Comparison of ENCODE assay signal across 8 cellular contexts in the genomic region with DNA sequence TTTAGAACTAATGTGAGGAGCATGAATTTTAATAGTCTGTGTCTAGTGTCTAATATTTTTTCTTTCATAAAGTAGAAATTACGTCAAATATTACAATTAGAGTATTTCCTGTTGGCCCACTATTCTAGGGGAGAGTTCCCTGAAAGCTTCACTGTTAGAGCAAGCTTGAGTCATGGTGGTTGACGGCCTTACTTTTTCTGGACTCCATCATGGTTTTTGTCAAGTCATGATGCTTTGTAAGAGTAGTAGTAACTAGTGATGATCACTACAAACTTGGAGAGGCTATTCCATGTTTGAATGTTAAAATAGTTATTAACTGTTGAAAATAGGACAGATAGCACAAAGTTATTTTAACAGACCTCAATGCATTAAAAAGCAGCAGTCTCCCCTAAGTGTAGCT. TPM values are rescaled to one million over a fixed set of nuclear protein-coding genes. Genes with fewer than 3 reads are reported as not detected.
DNase-seq lines count a peak whose midpoint lies in the region; ATAC-seq, FAIRE-seq and TF ChIP-seq lines count a peak whose summit lies in the region.

No MANE protein-coding gene starts in this region.

- peak overlapping the region; percentile 97 for H3K4me3 ChIP-seq in HUES64 (ENCODE audit: low read length)
- H3K4me3 ChIP-seq in K562 = peak overlapping the region; percentile 99

- POLR2A ChIA-PET in K562 (lab: Yijun Ruan, JAX) = interaction anchor here (0.5 to 1.6 kb wide), 4 partner anchors 16 to 414 kb away, joined by 3 to 5 read pairs (median 4); no protein-coding TSS in a partner anchor

- peaks cover 8% of the 10 kb centered on the region; the same call in 1 of the 2 replicates for H4K20me1 ChIP-seq in K562 (replicated peaks; ENCODE audit: control insufficient read depth, insufficient read depth, low read length)

- CTCF ChIA-PET in K562 (lab: Yijun Ruan, JAX; ENCODE audit: low intra/inter-chr PET ratio) = no interaction called here

- no peak for TF ChIP-seq RAD21 in K562 (CRISPR knock-in tag; conservative IDR thresholded peaks at IDR 0.05 in 1 of 2, IDR thresholded peaks at IDR 0.05 in 1 of 2)

- H3K9ac ChIP-seq in HUES64 (ENCODE audit: low read depth, low read length) = peak overlapping the region; percentile 14; the same call in 1 of the 2 replicates
- H3K9ac ChIP-seq in K562 (ENCODE audit: insufficient read depth in 1 of 2, low read depth in 2 of 2, low read length in 2 of 2) = peak overlapping the region in 1 of 2 experiments; percentile 99; a peak in 2 of 4 replicates

- peaks cover 10% of the 10 kb centered on the region for H3K27me3 ChIP-seq in HUES64 (ENCODE audit: insufficient read depth, low read length)
- H3K27me3 ChIP-seq in K562 (ENCODE audit: control insufficient read depth in 2 of 2, insufficient read depth in 2 of 2, low read length in 2 of 2) = no peaks in the 10 kb centered on the region

- H3K4me2 ChIP-seq in K562 (ENCODE audit: insufficient read depth, low read length) = peak overlapping the region; percentile 94

- H3K9me3 Mint-ChIP-seq in CD14-positive monocyte = peaks cover 0 to 5% (median 0%) of the 10 kb centered on the region in 7 donors
- H3K9me3 Mint-ChIP-seq in mesothelial cell of epicardium = peaks cover 3% of the 10 kb centered on the region

- peaks cover 49% of the 10 kb centered on the region for H3K36me3 ChIP-seq in HUES64 (ENCODE audit: insufficient read depth, low read length)
- H3K36me3 ChIP-seq in K562 (ENCODE audit: control insufficient read depth, insufficient read depth, low read length) = peaks cover 60% of the 10 kb centered on the region

- no TSS peak for BruUV-seq in K562 (replicated peaks; lab: Mats Ljungman, UMichigan)

- H3K9me3 ChIP-seq in HUES64 (ENCODE audit: insufficient read depth, low read depth, low read length) (no peaks in the 10 kb centered on the region), K562 (replicated peaks; ENCODE audit: control insufficient read depth, insufficient read depth, low read depth, low read length) (no peaks in the 10 kb centered on the region)

- TF ChIP-seq CTCF in CD14-positive monocyte (IDR thresholded peaks at IDR 0.05) = no peak
- TF ChIP-seq CTCF in K562 (IDR thresholded peaks at IDR 0.05 in 2 of 3, conservative IDR thresholded peaks at IDR 0.05 in 1 of 3; ENCODE audit: insufficient read depth in 2 of 3, low read depth in 1 of 3, low read length in 3 of 3) = no peak
- no peak for TF ChIP-seq CTCF in mesothelial cell of epicardium (IDR thresholded peaks at IDR 0.05; ENCODE audit: unreplicated experiment)

- in situ Hi-C loops in K562 (cut with MboI) = no loop called here

- no peaks in the 10 kb centered on the region for H3K9me1 ChIP-seq in K562 (ENCODE audit: control insufficient read depth, insufficient read depth, low read length)

- no peak overlapping the region for H2AFZ ChIP-seq in K562 (ENCODE audit: low read depth, low read length)

- DNase-seq in CD14-positive monocyte (ENCODE audit: low spot score) (no peak), K562 (ENCODE audit: extremely low read depth in 1 of 4, low spot score in 3 of 4) (peak in 2 of 4 experiments; percentile 58 to 68), mesothelial cell of epicardium (ENCODE audit: low spot score in 2 of 2, unreplicated experiment in 2 of 2) (no peak), HUDEP-2 (lab: John Stamatoyannopoulos, UW; ENCODE audit: unreplicated experiment in 76 of 76) (no peak), cerebellar cortex (ENCODE audit: low spot score) (no peak), mesenteric fat pad (ENCODE audit: low spot score) (no peak)

- H3K4me1 ChIP-seq in HUES64 (ENCODE audit: insufficient read depth, low read length) (peaks cover 9% of the 10 kb centered on the region; the same call in 1 of the 2 replicates), K562 (replicated peaks in 1 of 2; ENCODE audit: control insufficient read depth in 2 of 2, insufficient read depth in 2 of 2, low read length in 2 of 2) (peaks cover 11 to 17% of the 10 kb centered on the region in 2 experiments; a peak in 4 of 5 replicates)

- FAIRE-seq in K562 (lab: Jason Lieb, UNC) = peak; percentile 66

- intact Hi-C loops in CD14-positive monocyte (cut with micrococcal nuclease) = loop anchor here in 1 of 2 donors (10.0 kb wide), 1 partner anchor 181 kb away; a partner anchor contains a TSS
- intact Hi-C loops in K562 (cut with micrococcal nuclease) = loop anchor here (2.0 to 10.0 kb wide), 2 partner anchors 71 to 103 kb away; a partner anchor contains a TSS

- peaks cover 24% of the 10 kb centered on the region for H3K4me1 Mint-ChIP-seq in CD14-positive monocyte
- peaks cover 22% of the 10 kb centered on the region for H3K4me1 Mint-ChIP-seq in mesothelial cell of epicardium

- H3K4me3 Mint-ChIP-seq in CD14-positive monocyte = peak overlapping the region; percentile 91 to 93
- peak overlapping the region; percentile 92 for H3K4me3 Mint-ChIP-seq in mesothelial cell of epicardium

- no peak for TF ChIP-seq POLR2A in K562 (conservative IDR thresholded peaks at IDR 0.05)

- H3K27ac Mint-ChIP-seq in CD14-positive monocyte = peak overlapping the region in 4 of 7 donors; percentile 14 to 93 (median 89)
- H3K27ac Mint-ChIP-seq in mesothelial cell of epicardium = peak overlapping the region; percentile 96

- peak; percentile 20; the same call in 2 of the 3 replicates for ATAC-seq in K562
- no peak for ATAC-seq in esophagus mucosa

- peaks cover 66% of the 10 kb centered on the region for H3K79me2 ChIP-seq in K562 (ENCODE audit: control insufficient read depth, insufficient read depth, low read length)

- 84% methylated on average over 1 of the region's 2 CpGs for WGBS in HUES64
- 4% methylated on average over 2 of the region's 2 CpGs for WGBS in K562 (ENCODE audit: insufficient coverage, low coverage, missing lambda C conversion rate)

- TF ChIP-seq EP300 in K562 (IDR thresholded peaks at IDR 0.05; ENCODE audit: low read length) = no peak; the same call in 1 of the 2 replicates

- peaks cover 10 to 16% (median 14%) of the 10 kb centered on the region in 3 donors for H3K27me3 Mint-ChIP-seq in CD14-positive monocyte (ENCODE audit: low read depth in 3 of 3)
- H3K27me3 Mint-ChIP-seq in mesothelial cell of epicardium (ENCODE audit: low read depth) = peaks cover 19% of the 10 kb centered on the region

- H3K27ac ChIP-seq in HUES64 (ENCODE audit: low read depth, low read length) (no peak overlapping the region), K562 (ENCODE audit: extremely low read depth, low read depth, low read length) (peak overlapping the region; percentile 95)

- H3K36me3 Mint-ChIP-seq in CD14-positive monocyte (peaks cover 38 to 45% of the 10 kb centered on the region in 2 donors), mesothelial cell of epicardium (peaks cover 14% of the 10 kb centered on the region)

TF ChIP-seq in K562, 482 proteins besides CTCF, POLR2A, EP300 and RAD21 (continues in another document):
- TF ChIP-seq ZNF57 (CRISPR knock-in tag; IDR thresholded peaks at IDR 0.05) (no peak), CHCHD3 (CRISPR knock-in tag; IDR thresholded peaks at IDR 0.05) (no peak), SRSF1 (IDR thresholded peaks at IDR 0.05; ENCODE audit: low read depth, low read length) (no peak), MAFG (tag; conservative IDR thresholded peaks at IDR 0.05) (peak; percentile 96)

RNA-seq across cellular contexts. Expression of a gene that starts 1.7 kb away (rescaled TPM):
- 100 to 1,000 TPM in 1 of 2 donors, 10 to 100 TPM in 1; 91.8 to 112 TPM for polyA plus RNA-seq in CD14-positive monocyte
- 130 TPM for polyA plus RNA-seq in HUES64 (2013, experiment 1 of 2)
- polyA plus RNA-seq in HUES64 (2013, experiment 2 of 2) = 107 TPM
- 182 and 249 TPM in 2 replicates for total RNA-seq in K562 (2011; cell fraction: chromatin; rRNA removed; ENCODE audit: low replicate concordance)
- total RNA-seq in K562 (2011; cell fraction: nucleolus; rRNA removed) = 104 and 110 TPM in 2 replicates
- total RNA-seq in K562 (2011; cell fraction: nucleoplasm; rRNA removed) = 139 and 186 TPM in 2 replicates
- total RNA-seq in K562 (2014; rRNA removed) = 77.1 and 104 TPM in 2 replicates
- 118 and 128 TPM in 2 replicates for total RNA-seq in K562 (2014; rRNA removed; fragmentation: Illumina TruSeq; extraction: Trizol)
- 109 and 127 TPM in 2 replicates for total RNA-seq in K562 (2015; rRNA removed; fragmentation: Illumina TruSeq; extraction: Trizol)
- 169 and 171 TPM in 2 replicates for total RNA-seq in K562 (2021)
- polyA plus RNA-seq in K562 (2011; rRNA removed) = 97.6 and 185 TPM in 2 replicates
- polyA plus RNA-seq in K562 (2011; cell fraction: cytosol; rRNA removed) = 51.9 and 80.2 TPM in 2 replicates
- 56.7 and 72.5 TPM in 2 replicates for polyA plus RNA-seq in K562 (2011; cell fraction: nucleus; rRNA removed)
- polyA plus RNA-seq in K562 (2012) = 51.5 and 151 TPM in 2 replicates
- polyA plus RNA-seq in K562 (2014; fragmentation: Illumina TruSeq; extraction: Trizol) = 125 and 137 TPM in 2 replicates
- 100 to 1,000 TPM; 316 to 378 TPM for polyA plus RNA-seq in K562 (2014; fragmentation: Nextera tagmentation; extraction: Ambion mirVana)
- polyA plus RNA-seq in K562 (2014; rRNA removed) = 142 and 158 TPM in 2 replicates
- polyA minus RNA-seq in K562 (2011; rRNA and poly(A)+ RNA removed) = 138 and 285 TPM in 2 replicates
- 46.8 and 99.5 TPM in 2 replicates for polyA minus RNA-seq in K562 (2011; cell fraction: cytosol; rRNA and poly(A)+ RNA removed)
- 52.4 and 62.1 TPM in 2 replicates for polyA minus RNA-seq in K562 (2011; cell fraction: nucleus; rRNA and poly(A)+ RNA removed)
- total RNA-seq in mesothelial cell of epicardium = 90.5 to 95.0 TPM (median 94.9 TPM) in 3 replicates
- total RNA-seq in esophagus mucosa = 87.0 TPM
- total RNA-seq in mesenteric fat pad = 104 TPM

RNA-seq across cellular contexts. Expression of a gene that starts 40.8 kb away (rescaled TPM):
- under 1 TPM; 0.44 to 0.48 TPM for polyA plus RNA-seq in CD14-positive monocyte
- polyA plus RNA-seq in HUES64 (2013, experiment 1 of 2) = 9.9 TPM
- polyA plus RNA-seq in HUES64 (2013, experiment 2 of 2) = 9.8 TPM
- 4.2 and 6.9 TPM in 2 replicates for total RNA-seq in K562 (2011; cell fraction: chromatin; rRNA removed; ENCODE audit: low replicate concordance)
- 5.5 and 5.9 TPM in 2 replicates for total RNA-seq in K562 (2011; cell fraction: nucleolus; rRNA removed)
- 3.9 and 4.9 TPM in 2 replicates for total RNA-seq in K562 (2011; cell fraction: nucleoplasm; rRNA removed)
- total RNA-seq in K562 (2014; rRNA removed) = 2.5 and 3.1 TPM in 2 replicates
- 1.9 and 2.3 TPM in 2 replicates for total RNA-seq in K562 (2014; rRNA removed; fragmentation: Illumina TruSeq; extraction: Trizol)
- 2.6 and 3.1 TPM in 2 replicates for total RNA-seq in K562 (2015; rRNA removed; fragmentation: Illumina TruSeq; extraction: Trizol)
- total RNA-seq in K562 (2021) = 4.5 and 4.8 TPM in 2 replicates
- 0.79 and 1.4 TPM in 2 replicates for polyA plus RNA-seq in K562 (2011; rRNA removed)
- polyA plus RNA-seq in K562 (2011; cell fraction: cytosol; rRNA removed) = 0.66 and 1.7 TPM in 2 replicates
- 2.0 and 5.0 TPM in 2 replicates for polyA plus RNA-seq in K562 (2011; cell fraction: nucleus; rRNA removed)
- 1.1 and 2.1 TPM in 2 replicates for polyA plus RNA-seq in K562 (2012)
- 2.4 TPM in 2 replicates for polyA plus RNA-seq in K562 (2014; fragmentation: Illumina TruSeq; extraction: Trizol)
- polyA plus RNA-seq in K562 (2014; fragmentation: Nextera tagmentation; extraction: Ambion mirVana) = under 1 TPM; 0.10 to 0.20 TPM
- 1.8 and 2.0 TPM in 2 replicates for polyA plus RNA-seq in K562 (2014; rRNA removed)
- polyA minus RNA-seq in K562 (2011; rRNA and poly(A)+ RNA removed) = 0.72 and 1.6 TPM in 2 replicates
- polyA minus RNA-seq in K562 (2011; cell fraction: cytosol; rRNA and poly(A)+ RNA removed) = 1.5 and 2.0 TPM in 2 replicates
- 2.3 and 3.9 TPM in 2 replicates for polyA minus RNA-seq in K562 (2011; cell fraction: nucleus; rRNA and poly(A)+ RNA removed)
- total RNA-seq in mesothelial cell of epicardium = 4.5 to 4.8 TPM (median 4.6 TPM) in 3 replicates
- 12.6 TPM for total RNA-seq in esophagus mucosa
- total RNA-seq in mesenteric fat pad = 1.8 TPM
